34 cellular contexts compared by ENCODE assay signal in genomic region chr7:103871473-103871872, GRCh38.
"Had no signal": no experiment of that assay in that cellular context is flagged by ENCODE, and none has a peak within 500 bp of the region (broad histone marks: within the 10 kb centered on the region; RNA-seq: fewer than 3 reads in every experiment).

No MANE protein-coding gene starts in this region.

- H3K27ac ChIP-seq: adrenal gland, body of pancreas, breast epithelium, cardiac muscle cell, colonic mucosa, epithelial cell of prostate, esophagus squamous epithelium, gastroesophageal sphincter, heart right ventricle, hepatocyte, WERI-Rb-1 had no signal

- H3K4me3 ChIP-seq: adrenal gland, body of pancreas, breast epithelium, cardiac muscle cell, colonic mucosa, esophagus squamous epithelium, gastroesophageal sphincter, heart right ventricle, hepatocyte had no signal

- DNase-seq: activated B cell treated with CpG ODN at 0.5 μM for 24 hours; activated CD4-positive, alpha-beta T cell treated with anti-CD3 and anti-CD28 coated beads for 48 hours; activated CD4-positive, alpha-beta T cell treated with anti-CD3 and anti-CD28 coated beads, Interleukin-2, amount 50 U/mL, for 1 hour; activated CD4-positive, alpha-beta T cell treated with anti-CD3 and anti-CD28 coated beads, Interleukin-2, amount 50 U/mL, for 48 hours; activated CD8-positive, alpha-beta memory T cell treated with anti-CD3 and anti-CD28 coated beads, Interleukin-2, amount 10 ng/mL, durations not matched to agents 7 days and 5 days; activated CD8-positive, alpha-beta memory T cell treated with anti-CD3 and anti-CD28 coated beads, Interleukin-2, amount 50 U/mL, for 4 hours; activated CD8-positive, alpha-beta T cell treated with anti-CD3 and anti-CD28 coated beads for 36 hours; activated effector memory CD4-positive, alpha-beta T cell treated with anti-CD3 and anti-CD28 coated beads, Interleukin-2, amount 50 U/mL, for 16 hours; activated naive CD4-positive, alpha-beta T cell treated with anti-CD3 and anti-CD28 coated beads for 36 hours; activated naive CD8-positive, alpha-beta T cell treated with anti-CD3 and anti-CD28 coated beads for 36 hours; activated naive CD8-positive, alpha-beta T cell treated with anti-CD3 and anti-CD28 coated beads, Interleukin-2, amount 50 U/mL, for 24 hours; activated T-cell treated with anti-CD3 and anti-CD28 coated beads, Interleukin-2, amount 50 U/mL, for 1 hour; activated T-cell treated with anti-CD3 and anti-CD28 coated beads, Interleukin-2, amount 50 U/mL, for 48 hours; adrenal gland; amygdala; aorta; body of pancreas; central memory CD4-positive, alpha-beta T cell; cerebellar nuclear complex; colonic mucosa; effector CD8-positive, alpha-beta T cell; esophagus squamous epithelium; foreskin melanocyte; heart right ventricle; T1000; WERI-Rb-1 had no signal

- H2AFZ ChIP-seq: hepatocyte had no signal

- H3K9me3 ChIP-seq: adrenal gland, body of pancreas, breast epithelium, colonic mucosa, esophagus squamous epithelium, gastroesophageal sphincter, heart right ventricle had no signal

- H3K27me3 ChIP-seq: adrenal gland, body of pancreas, breast epithelium, cardiac muscle cell, colonic mucosa, esophagus squamous epithelium, gastroesophageal sphincter, heart right ventricle, hepatocyte had no signal

- H3K36me3 ChIP-seq: adrenal gland, breast epithelium, cardiac muscle cell, colonic mucosa, esophagus squamous epithelium, gastroesophageal sphincter, heart right ventricle, WERI-Rb-1 had no signal

- H3K4me2 ChIP-seq: hepatocyte had no signal

- H3K4me1 ChIP-seq: adrenal gland, breast epithelium, colonic mucosa, esophagus squamous epithelium, gastroesophageal sphincter, heart right ventricle had no signal

- ATAC-seq: activated CD4-positive, CD25-positive, alpha-beta regulatory T cell treated with anti-CD3 and anti-CD28 coated beads, Interleukin-2, amount 50 U/mL, for 24 hours; activated CD8-positive, alpha-beta memory T cell treated with anti-CD3 and anti-CD28 coated beads, Interleukin-2, amount 10 ng/mL, durations not matched to agents 7 days and 5 days; activated CD8-positive, alpha-beta T cell treated with anti-CD3 and anti-CD28 coated beads for 36 hours; activated naive CD8-positive, alpha-beta T cell treated with anti-CD3 and anti-CD28 coated beads, Interleukin-2, amount 50 U/mL, for 24 hours; body of pancreas; gastroesophageal sphincter; heart right ventricle had no signal

- FAIRE-seq: endometrium, endothelial cell of umbilical vein had no signal

- H3K79me2 ChIP-seq: hepatocyte had no signal
